ENCODE assay signal across 1 cellular context in the genomic region with DNA sequence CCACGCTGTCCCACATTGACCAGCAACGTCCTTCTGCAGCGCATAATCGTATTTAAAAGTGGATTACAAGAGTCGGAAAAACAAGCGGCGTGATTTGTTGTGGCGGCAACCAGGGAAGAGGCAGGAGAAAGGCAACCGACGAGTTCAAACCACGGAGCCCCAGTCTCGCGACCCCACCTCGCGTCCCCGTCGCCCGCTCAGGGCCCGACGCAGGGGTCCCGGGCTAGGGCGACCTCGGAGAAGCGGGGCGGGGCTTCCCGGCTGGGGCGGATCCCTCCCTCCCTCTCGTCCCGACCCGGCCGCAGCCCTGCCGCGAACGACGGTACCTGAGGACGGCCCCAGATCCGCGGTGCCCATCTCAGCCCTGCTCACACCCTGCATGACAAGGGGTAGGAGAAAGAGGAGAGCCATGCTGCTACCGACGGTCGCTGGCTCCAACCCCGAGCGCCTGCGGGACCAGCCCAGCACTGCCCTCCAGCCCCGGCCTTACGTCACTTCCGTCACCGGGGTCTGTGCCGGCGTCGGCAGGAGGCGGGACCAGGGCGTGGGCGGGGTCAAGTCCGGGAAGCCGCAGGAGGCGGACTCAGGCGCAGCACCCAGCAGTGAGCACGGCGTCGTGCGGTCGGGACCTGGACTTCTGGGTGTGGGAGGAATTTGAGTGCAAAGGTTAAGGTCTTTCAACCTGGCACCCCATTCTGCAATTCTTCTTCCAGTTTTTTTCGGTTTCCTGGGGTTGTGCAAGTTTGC.
TF ChIP-seq lines count a peak whose summit lies in the region.

A gene (minus strand): TSS at position 469 of the 747 bp plus-strand sequence. CDS start 58 bp downstream, at position 411.

TF ChIP-seq in K562, 482 proteins besides CTCF, POLR2A, EP300 and RAD21 (continued from another document and continues in another):
- 0 out of 2 replicates have a peak, but pooled peaks have one; percentile 19 for TF ChIP-seq SMC3 (conservative IDR thresholded peaks at IDR 0.05; ENCODE audit: insufficient read depth, low read depth, low read length)
- 0 out of 2 replicates have a peak, but pooled peaks have one; percentile 59 for TF ChIP-seq ZEB2 (IDR thresholded peaks at IDR 0.05)
- TF ChIP-seq ZNF282 (CRISPR knock-in tag; IDR thresholded peaks at IDR 0.05) = no peak
- TF ChIP-seq CEBPG (CRISPR knock-in tag; IDR thresholded peaks at IDR 0.05) = no peak
- no peak; a peak in 1 of 4 replicates for TF ChIP-seq CEBPG (tag; conservative IDR thresholded peaks at IDR 0.05 in 1 of 2, IDR thresholded peaks at IDR 0.05 in 1 of 2)
- TF ChIP-seq, protein P1, sequence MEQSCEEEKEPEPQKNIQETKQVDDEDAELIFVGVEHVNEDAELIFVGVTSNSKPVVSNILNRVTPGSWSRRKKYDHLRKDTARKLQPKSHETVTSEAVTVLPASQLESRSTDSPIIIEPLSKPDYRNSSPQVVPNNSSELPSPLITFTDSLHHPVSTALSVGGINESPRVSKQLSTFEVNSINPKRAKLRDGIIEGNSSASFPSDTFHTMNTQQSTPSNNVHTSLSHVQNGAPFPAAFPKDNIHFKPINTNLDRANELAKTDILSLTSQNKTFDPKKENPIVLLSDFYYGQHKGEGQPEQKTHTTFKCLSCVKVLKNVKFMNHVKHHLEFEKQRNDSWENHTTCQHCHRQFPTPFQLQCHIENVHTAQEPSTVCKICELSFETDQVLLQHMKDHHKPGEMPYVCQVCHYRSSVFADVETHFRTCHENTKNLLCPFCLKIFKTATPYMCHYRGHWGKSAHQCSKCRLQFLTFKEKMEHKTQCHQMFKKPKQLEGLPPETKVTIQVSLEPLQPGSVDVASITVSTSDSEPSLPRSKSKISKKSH (CRISPR knock-in tag; IDR thresholded peaks at IDR 0.05) = no peak
- TF ChIP-seq, protein P2, sequence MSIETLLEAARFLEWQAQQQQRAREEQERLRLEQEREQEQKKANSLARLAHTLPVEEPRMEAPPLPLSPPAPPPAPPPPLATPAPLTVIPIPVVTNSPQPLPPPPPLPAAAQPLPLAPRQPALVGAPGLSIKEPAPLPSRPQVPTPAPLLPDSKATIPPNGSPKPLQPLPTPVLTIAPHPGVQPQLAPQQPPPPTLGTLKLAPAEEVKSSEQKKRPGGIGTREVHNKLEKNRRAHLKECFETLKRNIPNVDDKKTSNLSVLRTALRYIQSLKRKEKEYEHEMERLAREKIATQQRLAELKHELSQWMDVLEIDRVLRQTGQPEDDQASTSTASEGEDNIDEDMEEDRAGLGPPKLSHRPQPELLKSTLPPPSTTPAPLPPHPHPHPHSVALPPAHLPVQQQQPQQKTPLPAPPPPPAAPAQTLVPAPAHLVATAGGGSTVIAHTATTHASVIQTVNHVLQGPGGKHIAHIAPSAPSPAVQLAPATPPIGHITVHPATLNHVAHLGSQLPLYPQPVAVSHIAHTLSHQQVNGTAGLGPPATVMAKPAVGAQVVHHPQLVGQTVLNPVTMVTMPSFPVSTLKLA (conservative IDR thresholded peaks at IDR 0.05) = peak in 1 of 2 experiments; percentile 62; a peak in 1 of 4 replicates
- 0 out of 2 replicates have a peak, but pooled peaks have one; percentile 42 for TF ChIP-seq TEAD4 (IDR thresholded peaks at IDR 0.05; ENCODE audit: low read length)
- TF ChIP-seq TEAD4 (CRISPR knock-in tag; IDR thresholded peaks at IDR 0.05; ENCODE audit: borderline replicate concordance) = no peak
- no peak for TF ChIP-seq ZNF217 (CRISPR knock-in tag; IDR thresholded peaks at IDR 0.05)
- 0 out of 2 replicates have a peak, but pooled peaks have one; percentile 26 for TF ChIP-seq FOXP1 (CRISPR knock-in tag; IDR thresholded peaks at IDR 0.05)
- no peak; the same call in 1 of the 2 replicates for TF ChIP-seq ETV5 (CRISPR knock-in tag; IDR thresholded peaks at IDR 0.05; ENCODE audit: low read depth)
- TF ChIP-seq CEBPB (tag; IDR thresholded peaks at IDR 0.05) = peak; percentile 59
- no peak for TF ChIP-seq ZNF780A (CRISPR knock-in tag; IDR thresholded peaks at IDR 0.05)
- TF ChIP-seq, protein P3, sequence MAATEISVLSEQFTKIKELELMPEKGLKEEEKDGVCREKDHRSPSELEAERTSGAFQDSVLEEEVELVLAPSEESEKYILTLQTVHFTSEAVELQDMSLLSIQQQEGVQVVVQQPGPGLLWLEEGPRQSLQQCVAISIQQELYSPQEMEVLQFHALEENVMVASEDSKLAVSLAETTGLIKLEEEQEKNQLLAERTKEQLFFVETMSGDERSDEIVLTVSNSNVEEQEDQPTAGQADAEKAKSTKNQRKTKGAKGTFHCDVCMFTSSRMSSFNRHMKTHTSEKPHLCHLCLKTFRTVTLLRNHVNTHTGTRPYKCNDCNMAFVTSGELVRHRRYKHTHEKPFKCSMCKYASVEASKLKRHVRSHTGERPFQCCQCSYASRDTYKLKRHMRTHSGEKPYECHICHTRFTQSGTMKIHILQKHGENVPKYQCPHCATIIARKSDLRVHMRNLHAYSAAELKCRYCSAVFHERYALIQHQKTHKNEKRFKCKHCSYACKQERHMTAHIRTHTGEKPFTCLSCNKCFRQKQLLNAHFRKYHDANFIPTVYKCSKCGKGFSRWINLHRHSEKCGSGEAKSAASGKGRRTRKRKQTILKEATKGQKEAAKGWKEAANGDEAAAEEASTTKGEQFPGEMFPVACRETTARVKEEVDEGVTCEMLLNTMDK (IDR thresholded peaks at IDR 0.05; ENCODE audit: borderline replicate concordance, insufficient read depth, low read depth, low read length, poor library complexity, severe bottlenecking) = no peak
- no peak for TF ChIP-seq ZNF165 (CRISPR knock-in tag; IDR thresholded peaks at IDR 0.05; ENCODE audit: borderline replicate concordance)
- TF ChIP-seq, protein P4, sequence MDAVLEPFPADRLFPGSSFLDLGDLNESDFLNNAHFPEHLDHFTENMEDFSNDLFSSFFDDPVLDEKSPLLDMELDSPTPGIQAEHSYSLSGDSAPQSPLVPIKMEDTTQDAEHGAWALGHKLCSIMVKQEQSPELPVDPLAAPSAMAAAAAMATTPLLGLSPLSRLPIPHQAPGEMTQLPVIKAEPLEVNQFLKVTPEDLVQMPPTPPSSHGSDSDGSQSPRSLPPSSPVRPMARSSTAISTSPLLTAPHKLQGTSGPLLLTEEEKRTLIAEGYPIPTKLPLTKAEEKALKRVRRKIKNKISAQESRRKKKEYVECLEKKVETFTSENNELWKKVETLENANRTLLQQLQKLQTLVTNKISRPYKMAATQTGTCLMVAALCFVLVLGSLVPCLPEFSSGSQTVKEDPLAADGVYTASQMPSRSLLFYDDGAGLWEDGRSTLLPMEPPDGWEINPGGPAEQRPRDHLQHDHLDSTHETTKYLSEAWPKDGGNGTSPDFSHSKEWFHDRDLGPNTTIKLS (IDR thresholded peaks at IDR 0.05; ENCODE audit: borderline replicate concordance, low read depth) = peak; percentile 68; the same call in 1 of the 2 replicates
- 0 out of 2 replicates have a peak, but pooled peaks have one; percentile 20 for TF ChIP-seq PHB (CRISPR knock-in tag; IDR thresholded peaks at IDR 0.05)
- TF ChIP-seq, protein P5, sequence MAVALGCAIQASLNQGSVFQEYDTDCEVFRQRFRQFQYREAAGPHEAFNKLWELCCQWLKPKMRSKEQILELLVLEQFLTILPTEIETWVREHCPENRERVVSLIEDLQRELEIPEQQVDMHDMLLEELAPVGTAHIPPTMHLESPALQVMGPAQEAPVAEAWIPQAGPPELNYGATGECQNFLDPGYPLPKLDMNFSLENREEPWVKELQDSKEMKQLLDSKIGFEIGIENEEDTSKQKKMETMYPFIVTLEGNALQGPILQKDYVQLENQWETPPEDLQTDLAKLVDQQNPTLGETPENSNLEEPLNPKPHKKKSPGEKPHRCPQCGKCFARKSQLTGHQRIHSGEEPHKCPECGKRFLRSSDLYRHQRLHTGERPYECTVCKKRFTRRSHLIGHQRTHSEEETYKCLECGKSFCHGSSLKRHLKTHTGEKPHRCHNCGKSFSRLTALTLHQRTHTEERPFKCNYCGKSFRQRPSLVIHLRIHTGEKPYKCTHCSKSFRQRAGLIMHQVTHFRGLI (CRISPR knock-in tag; IDR thresholded peaks at IDR 0.05) = no peak
- TF ChIP-seq XRCC4 (IDR thresholded peaks at IDR 0.05; ENCODE audit: extremely low read depth, insufficient read depth, insufficient read length) = no peak
- TF ChIP-seq, protein P6, sequence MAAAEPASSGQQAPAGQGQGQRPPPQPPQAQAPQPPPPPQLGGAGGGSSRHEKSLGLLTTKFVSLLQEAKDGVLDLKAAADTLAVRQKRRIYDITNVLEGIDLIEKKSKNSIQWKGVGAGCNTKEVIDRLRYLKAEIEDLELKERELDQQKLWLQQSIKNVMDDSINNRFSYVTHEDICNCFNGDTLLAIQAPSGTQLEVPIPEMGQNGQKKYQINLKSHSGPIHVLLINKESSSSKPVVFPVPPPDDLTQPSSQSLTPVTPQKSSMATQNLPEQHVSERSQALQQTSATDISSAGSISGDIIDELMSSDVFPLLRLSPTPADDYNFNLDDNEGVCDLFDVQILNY (CRISPR knock-in tag; IDR thresholded peaks at IDR 0.05) = 0 out of 2 replicates have a peak, but pooled peaks have one; percentile 51
- TF ChIP-seq MAFK (IDR thresholded peaks at IDR 0.05; ENCODE audit: low read length) = no peak
- TF ChIP-seq BRD9 (IDR thresholded peaks at IDR 0.05; ENCODE audit: low read depth, partially characterized antibody) = no peak
- TF ChIP-seq, protein P7, sequence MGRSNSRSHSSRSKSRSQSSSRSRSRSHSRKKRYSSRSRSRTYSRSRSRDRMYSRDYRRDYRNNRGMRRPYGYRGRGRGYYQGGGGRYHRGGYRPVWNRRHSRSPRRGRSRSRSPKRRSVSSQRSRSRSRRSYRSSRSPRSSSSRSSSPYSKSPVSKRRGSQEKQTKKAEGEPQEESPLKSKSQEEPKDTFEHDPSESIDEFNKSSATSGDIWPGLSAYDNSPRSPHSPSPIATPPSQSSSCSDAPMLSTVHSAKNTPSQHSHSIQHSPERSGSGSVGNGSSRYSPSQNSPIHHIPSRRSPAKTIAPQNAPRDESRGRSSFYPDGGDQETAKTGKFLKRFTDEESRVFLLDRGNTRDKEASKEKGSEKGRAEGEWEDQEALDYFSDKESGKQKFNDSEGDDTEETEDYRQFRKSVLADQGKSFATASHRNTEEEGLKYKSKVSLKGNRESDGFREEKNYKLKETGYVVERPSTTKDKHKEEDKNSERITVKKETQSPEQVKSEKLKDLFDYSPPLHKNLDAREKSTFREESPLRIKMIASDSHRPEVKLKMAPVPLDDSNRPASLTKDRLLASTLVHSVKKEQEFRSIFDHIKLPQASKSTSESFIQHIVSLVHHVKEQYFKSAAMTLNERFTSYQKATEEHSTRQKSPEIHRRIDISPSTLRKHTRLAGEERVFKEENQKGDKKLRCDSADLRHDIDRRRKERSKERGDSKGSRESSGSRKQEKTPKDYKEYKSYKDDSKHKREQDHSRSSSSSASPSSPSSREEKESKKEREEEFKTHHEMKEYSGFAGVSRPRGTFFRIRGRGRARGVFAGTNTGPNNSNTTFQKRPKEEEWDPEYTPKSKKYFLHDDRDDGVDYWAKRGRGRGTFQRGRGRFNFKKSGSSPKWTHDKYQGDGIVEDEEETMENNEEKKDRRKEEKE (IDR thresholded peaks at IDR 0.05; ENCODE audit: borderline replicate concordance in 1 of 2, control insufficient read depth in 1 of 2, low read depth in 2 of 2, low read length in 1 of 2) = no peak
- TF ChIP-seq TOE1 (IDR thresholded peaks at IDR 0.05; ENCODE audit: borderline replicate concordance) = no peak; the same call in 1 of the 2 replicates
- TF ChIP-seq TOE1 (CRISPR knock-in tag; IDR thresholded peaks at IDR 0.05; ENCODE audit: borderline replicate concordance, low read depth) = no peak
- TF ChIP-seq KLF13 (tag; IDR thresholded peaks at IDR 0.05; ENCODE audit: borderline replicate concordance, low read depth) = 0 out of 2 replicates have a peak, but pooled peaks have one; percentile 45
- 0 out of 4 replicates have a peak, but pooled peaks of 1 of the 2 experiments have one; percentile 33 for TF ChIP-seq ETV6 (IDR thresholded peaks at IDR 0.05; ENCODE audit: borderline replicate concordance in 1 of 2, low read depth in 2 of 2, low read length in 1 of 2)
- no peak for TF ChIP-seq ETV6 (CRISPR knock-in tag; IDR thresholded peaks at IDR 0.05; ENCODE audit: borderline replicate concordance)
- peak; percentile 35 for TF ChIP-seq TBP (optimal IDR thresholded peaks at IDR 0.05; ENCODE audit: low read depth, low read length)
- TF ChIP-seq, protein P8, sequence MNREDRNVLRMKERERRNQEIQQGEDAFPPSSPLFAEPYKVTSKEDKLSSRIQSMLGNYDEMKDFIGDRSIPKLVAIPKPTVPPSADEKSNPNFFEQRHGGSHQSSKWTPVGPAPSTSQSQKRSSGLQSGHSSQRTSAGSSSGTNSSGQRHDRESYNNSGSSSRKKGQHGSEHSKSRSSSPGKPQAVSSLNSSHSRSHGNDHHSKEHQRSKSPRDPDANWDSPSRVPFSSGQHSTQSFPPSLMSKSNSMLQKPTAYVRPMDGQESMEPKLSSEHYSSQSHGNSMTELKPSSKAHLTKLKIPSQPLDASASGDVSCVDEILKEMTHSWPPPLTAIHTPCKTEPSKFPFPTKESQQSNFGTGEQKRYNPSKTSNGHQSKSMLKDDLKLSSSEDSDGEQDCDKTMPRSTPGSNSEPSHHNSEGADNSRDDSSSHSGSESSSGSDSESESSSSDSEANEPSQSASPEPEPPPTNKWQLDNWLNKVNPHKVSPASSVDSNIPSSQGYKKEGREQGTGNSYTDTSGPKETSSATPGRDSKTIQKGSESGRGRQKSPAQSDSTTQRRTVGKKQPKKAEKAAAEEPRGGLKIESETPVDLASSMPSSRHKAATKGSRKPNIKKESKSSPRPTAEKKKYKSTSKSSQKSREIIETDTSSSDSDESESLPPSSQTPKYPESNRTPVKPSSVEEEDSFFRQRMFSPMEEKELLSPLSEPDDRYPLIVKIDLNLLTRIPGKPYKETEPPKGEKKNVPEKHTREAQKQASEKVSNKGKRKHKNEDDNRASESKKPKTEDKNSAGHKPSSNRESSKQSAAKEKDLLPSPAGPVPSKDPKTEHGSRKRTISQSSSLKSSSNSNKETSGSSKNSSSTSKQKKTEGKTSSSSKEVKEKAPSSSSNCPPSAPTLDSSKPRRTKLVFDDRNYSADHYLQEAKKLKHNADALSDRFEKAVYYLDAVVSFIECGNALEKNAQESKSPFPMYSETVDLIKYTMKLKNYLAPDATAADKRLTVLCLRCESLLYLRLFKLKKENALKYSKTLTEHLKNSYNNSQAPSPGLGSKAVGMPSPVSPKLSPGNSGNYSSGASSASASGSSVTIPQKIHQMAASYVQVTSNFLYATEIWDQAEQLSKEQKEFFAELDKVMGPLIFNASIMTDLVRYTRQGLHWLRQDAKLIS (CRISPR knock-in tag; IDR thresholded peaks at IDR 0.05) = 0 out of 2 replicates have a peak, but pooled peaks have one; percentile 77
- peak; percentile 87 for TF ChIP-seq RBFOX2 (IDR thresholded peaks at IDR 0.05; ENCODE audit: low read depth, low read length)
- TF ChIP-seq BCL6 (CRISPR knock-in tag; IDR thresholded peaks at IDR 0.05) = no peak
- TF ChIP-seq, protein P9, sequence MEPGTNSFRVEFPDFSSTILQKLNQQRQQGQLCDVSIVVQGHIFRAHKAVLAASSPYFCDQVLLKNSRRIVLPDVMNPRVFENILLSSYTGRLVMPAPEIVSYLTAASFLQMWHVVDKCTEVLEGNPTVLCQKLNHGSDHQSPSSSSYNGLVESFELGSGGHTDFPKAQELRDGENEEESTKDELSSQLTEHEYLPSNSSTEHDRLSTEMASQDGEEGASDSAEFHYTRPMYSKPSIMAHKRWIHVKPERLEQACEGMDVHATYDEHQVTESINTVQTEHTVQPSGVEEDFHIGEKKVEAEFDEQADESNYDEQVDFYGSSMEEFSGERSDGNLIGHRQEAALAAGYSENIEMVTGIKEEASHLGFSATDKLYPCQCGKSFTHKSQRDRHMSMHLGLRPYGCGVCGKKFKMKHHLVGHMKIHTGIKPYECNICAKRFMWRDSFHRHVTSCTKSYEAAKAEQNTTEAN (CRISPR knock-in tag; IDR thresholded peaks at IDR 0.05) = no peak
